Comparison of ENCODE assay signal across 15 cellular contexts in genomic region chr2:197946562-197946961, GRCh38.
DNase-seq lines count a peak whose midpoint lies in the region; ATAC-seq lines count a peak whose summit lies in the region.
"Had no signal": no experiment of that assay in that cellular context is flagged by ENCODE, and none has a peak within 500 bp of the region (broad histone marks: within the 10 kb centered on the region; RNA-seq: fewer than 3 reads in every experiment).

No MANE protein-coding gene starts in this region.

- peak; percentile 64 for DNase-seq in COR-L47 (lab: John Stamatoyannopoulos, UW)
- peak; percentile 5 for DNase-seq in NCI-H1417 treated with DMSO at 0.1 percent for 48 hours (lab: John Stamatoyannopoulos, UW)
- peak; percentile 42 for DNase-seq in astrocyte of the hippocampus (ENCODE audit: low read depth, low spot score)
- peak; percentile 37 for DNase-seq in iPS-NIHi7 (ENCODE audit: extremely low spot score)
- no peak for DNase-seq in LoVo (ENCODE audit: low spot score)
- DNase-seq in T-cell, result no peak
- no peak for DNase-seq in GDM1 (lab: John Stamatoyannopoulos, UW)
- DNase-seq: activated effector memory CD4-positive, alpha-beta T cell treated with anti-CD3 and anti-CD28 coated beads, Interleukin-2, amount 50 U/mL, for 16 hours; brain microvascular endothelial cell; Caco-2; dorsolateral prefrontal cortex; NCI-H510A; Peyer's patch had no signal

- ATAC-seq in GM21367 (IDR thresholded peaks at IDR 0.05; ENCODE audit: unreplicated experiment) (no peak), T-cell (replicated peaks in 1 of 4) (no peak)
- ATAC-seq: natural killer cell treated with Interleukin-12 subunit alpha and Interleukin-12 subunit beta and Interleukin-15 and Interleukin-18, amount 100 ng/mL, for 72 hours had no signal

- CTCF ChIA-PET in T-cell (lab: Charles Lee), result interaction anchor here in 1 of 2 donors (0.7 kb wide), 1 partner anchor 20 kb away, joined by 4 read pairs; no protein-coding TSS in a partner anchor

- peak overlapping the region in 1 of 2 donors; percentile 46 for H3K27ac Mint-ChIP-seq in T-cell
- H3K27ac Mint-ChIP-seq: natural killer cell treated with Interleukin-12 subunit alpha and Interleukin-12 subunit beta and Interleukin-15 and Interleukin-18, amount 100 ng/mL, for 72 hours had no signal

- H3K4me1 Mint-ChIP-seq in T-cell, result peaks cover 71 to 83% (median 79%) of the 10 kb centered on the region in 3 donors

- POLR2A ChIA-PET in T-cell (lab: Charles Lee), result interaction anchor here in 1 of 2 donors (0.7 kb wide), 1 partner anchor 90 kb away, joined by 3 read pairs; no protein-coding TSS in a partner anchor

- H3K9me3 Mint-ChIP-seq in T-cell, result no peaks in the 10 kb centered on the region

- no peaks in the 10 kb centered on the region for H3K27me3 Mint-ChIP-seq in T-cell

- H3K4me3 Mint-ChIP-seq in T-cell, result no peak overlapping the region
- H3K4me3 Mint-ChIP-seq: natural killer cell treated with Interleukin-12 subunit alpha and Interleukin-12 subunit beta and Interleukin-15 and Interleukin-18, amount 100 ng/mL, for 72 hours had no signal

- no peaks in the 10 kb centered on the region for H3K36me3 Mint-ChIP-seq in T-cell
- H3K36me3 Mint-ChIP-seq: natural killer cell treated with Interleukin-12 subunit alpha and Interleukin-12 subunit beta and Interleukin-15 and Interleukin-18, amount 100 ng/mL, for 72 hours had no signal

Comparison
In these comparisons a context has a peak if more than half of its experiments do, and no peak if none do; other contexts are left out.
1. DNase-seq: peak in COR-L47 (single experiment), NCI-H1417 treated with DMSO at 0.1 percent for 48 hours (single experiment), astrocyte of the hippocampus (single experiment) and iPS-NIHi7 (single experiment); none in LoVo (single experiment), T-cell (0 of 34) and GDM1 (single experiment).